8 cellular contexts compared by ENCODE assay signal in genomic region chr4:118684873-118685811, GRCh38. TPM values are rescaled to one million over a fixed set of nuclear protein-coding genes. Genes with fewer than 3 reads are reported as not detected.
DNase-seq lines count a peak whose midpoint lies in the region; ATAC-seq and TF ChIP-seq lines count a peak whose summit lies in the region.

METTL14 (plus strand) TSS chr4:118685392; CDS start chr4:118685535, 143 bp downstream.

- peak; percentile 93 for DNase-seq in COLO668 (lab: John Stamatoyannopoulos, UW; ENCODE audit: unreplicated experiment)
- DNase-seq in HS-27A (ENCODE audit: low read depth), result peak; percentile 68
- peak; percentile 90 to 93 for DNase-seq in NOMO-1 (lab: John Stamatoyannopoulos, UW; ENCODE audit: unreplicated experiment in 2 of 2)
- peak; percentile 70 to 74 (median 74) for DNase-seq in activated CD8-positive, alpha-beta memory T cell treated with anti-CD3 and anti-CD28 coated beads for 48 hours (ENCODE audit: low read depth in 2 of 3, low spot score in 2 of 3)
- peak; percentile 99 for DNase-seq in endodermal cell
- peak; percentile 98 for DNase-seq in mesendoderm
- peak; percentile 75 for DNase-seq in stimulated activated CD8-positive, alpha-beta memory T cell treated with anti-CD3 and anti-CD28 coated beads, Interleukin-15, amount 100 ng/mL, for 1 hour (ENCODE audit: low read depth)

- H4K5ac ChIP-seq in mesendoderm (ENCODE audit: low read length), result no peak within 1 kb of the TSS

- no peak within 1 kb of the TSS for H2BK15ac ChIP-seq in mesendoderm (replicated peaks; ENCODE audit: low read depth)

- H3K4me3 Mint-ChIP-seq in endodermal cell, result peak within 1 kb of the TSS; percentile 94

- no peaks in the 10 kb centered on the region for H3K27me3 Mint-ChIP-seq in endodermal cell (ENCODE audit: insufficient read depth)

- no peak within 1 kb of the TSS for H2AK5ac ChIP-seq in mesendoderm (ENCODE audit: low read length)

- peak; percentile 99 for ATAC-seq in GM19467 (IDR thresholded peaks at IDR 0.05; ENCODE audit: unreplicated experiment)

- H3K27ac ChIP-seq in endodermal cell (ENCODE audit: low read depth, low read length), result peak within 1 kb of the TSS; percentile 72
- H3K27ac ChIP-seq in mesendoderm (ENCODE audit: low read depth, low read length), result peak within 1 kb of the TSS; percentile 45

- H3K27ac Mint-ChIP-seq in endodermal cell, result peak within 1 kb of the TSS; percentile 100

- no peak within 1 kb of the TSS for H3K23ac ChIP-seq in mesendoderm (ENCODE audit: low read length)

- H3K56ac ChIP-seq in mesendoderm (ENCODE audit: low read length), result peak within 1 kb of the TSS; percentile 79

- peak within 1 kb of the TSS; percentile 44 for H3K4me2 ChIP-seq in mesendoderm (ENCODE audit: low read length)

- no peaks in the 10 kb centered on the region for H3K9me3 ChIP-seq in endodermal cell (ENCODE audit: control insufficient read depth, low read length)

- no peaks in the 10 kb centered on the region for H3K79me1 ChIP-seq in mesendoderm (ENCODE audit: low read length)

- peak within 1 kb of the TSS; percentile 98 for H3K4me3 ChIP-seq in endodermal cell (ENCODE audit: low read length)
- H3K4me3 ChIP-seq in mesendoderm (ENCODE audit: low read length), result peak within 1 kb of the TSS; percentile 64

- no peak within 1 kb of the TSS for H2BK120ac ChIP-seq in mesendoderm (ENCODE audit: low read depth, low read length)

- peak within 1 kb of the TSS; percentile 81 for H4K8ac ChIP-seq in mesendoderm (ENCODE audit: low read depth, low read length)

- H3K9ac ChIP-seq in endodermal cell (ENCODE audit: extremely low read depth, low read length, poor library complexity, severe bottlenecking) (peak within 1 kb of the TSS; percentile 97), mesendoderm (ENCODE audit: low read length) (peak within 1 kb of the TSS; percentile 71)

- no peaks in the 10 kb centered on the region for H3K27me3 ChIP-seq in endodermal cell (ENCODE audit: control insufficient read depth, insufficient read depth, low read length, poor library complexity, severe bottlenecking)
- no peaks in the 10 kb centered on the region for H3K27me3 ChIP-seq in mesendoderm (ENCODE audit: insufficient read depth, low read length, poor library complexity)

- 8 to 14% methylated on average over 26 to 42 of the region's 42 CpGs for WGBS in endodermal cell (ENCODE audit: insufficient coverage in 1 of 2, insufficient read length in 1 of 2), 2 experiments
- no CpG with 5 or more reads among the region's 42 CpGs for WGBS in mesendoderm (ENCODE audit: extremely low coverage, insufficient coverage, low lambda C conversion rate)

- H3K4me1 ChIP-seq in endodermal cell (ENCODE audit: control insufficient read depth, insufficient read depth, low read length) (no peaks in the 10 kb centered on the region), mesendoderm (ENCODE audit: control insufficient read depth, low read depth, low read length) (no peaks in the 10 kb centered on the region)

- peaks cover 14% of the 10 kb centered on the region for H3K36me3 Mint-ChIP-seq in endodermal cell (ENCODE audit: low read depth)

- peaks cover 19% of the 10 kb centered on the region for H3K4me1 Mint-ChIP-seq in endodermal cell

- no peak within 1 kb of the TSS for H3K4ac ChIP-seq in mesendoderm (ENCODE audit: low read depth, low read length)

- H3K36me3 ChIP-seq in endodermal cell (ENCODE audit: control insufficient read depth, insufficient read depth, low read length), result peaks cover 18% of the 10 kb centered on the region
- no peaks in the 10 kb centered on the region for H3K36me3 ChIP-seq in mesendoderm (ENCODE audit: control insufficient read depth, insufficient read depth, low read length)

- peaks cover 2% of the 10 kb centered on the region for H3K9me3 Mint-ChIP-seq in endodermal cell

- H2BK5ac ChIP-seq in mesendoderm (ENCODE audit: low read length), result no peak within 1 kb of the TSS

- peak; percentile 24 for TF ChIP-seq CTCF in endodermal cell (conservative IDR thresholded peaks at IDR 0.05)

- peaks cover 15% of the 10 kb centered on the region for H3K79me2 ChIP-seq in mesendoderm (ENCODE audit: control insufficient read depth, insufficient read depth, low read length)

- H3K18ac ChIP-seq in mesendoderm (ENCODE audit: low read length), result peak within 1 kb of the TSS; percentile 63

RNA-seq across cellular contexts. Expression of gene METTL14, which starts in this region (rescaled TPM):
- total RNA-seq in endodermal cell, result 10 to 100 TPM; 54.1 to 59.3 TPM
- 38.5 TPM for polyA plus RNA-seq in endodermal cell (2013, experiment 1 of 2)
- 37.3 TPM for polyA plus RNA-seq in endodermal cell (2013, experiment 2 of 2)
- polyA plus RNA-seq in mesendoderm (2013, experiment 1 of 2), result 21.0 TPM
- polyA plus RNA-seq in mesendoderm (2013, experiment 2 of 2), result 21.3 TPM

Comparison
In these comparisons a context has a peak if more than half of its experiments do, and no peak if none do; other contexts are left out.
1. Peak in every context shown above with its lines: DNase-seq, ATAC-seq, H3K4me3 ChIP-seq and H3K27ac ChIP-seq.